Comparison of ENCODE assay signal across 8 cellular contexts in genomic region chr5:176818391-176819098, GRCh38. TPM values are rescaled to one million over a fixed set of nuclear protein-coding genes. Genes with fewer than 3 reads are reported as not detected.
DNase-seq lines count a peak whose midpoint lies in the region; ATAC-seq and TF ChIP-seq lines count a peak whose summit lies in the region.
"Had no signal": no experiment of that assay in that cellular context is flagged by ENCODE, and none has a peak within 500 bp of the region (broad histone marks: within the 10 kb centered on the region; RNA-seq: fewer than 3 reads in every experiment).

No MANE protein-coding gene starts in this region.

- H3K4me3 ChIP-seq in mucosa of descending colon = no peak overlapping the region

- no peak for TF ChIP-seq CTCF in mucosa of descending colon (IDR thresholded peaks at IDR 0.05)

- intact Hi-C loops in mucosa of descending colon (cut with DNase I, micrococcal nuclease) = no loop called here

- H3K36me3 ChIP-seq in mucosa of descending colon (ENCODE audit: low read depth) = no peaks in the 10 kb centered on the region

- ATAC-seq in GM18502 (IDR thresholded peaks at IDR 0.05; ENCODE audit: poor library complexity, unreplicated experiment) = peak; percentile 40
- ATAC-seq in GM21619 (IDR thresholded peaks at IDR 0.05; ENCODE audit: unreplicated experiment) = peak; percentile 64
- ATAC-seq in mucosa of descending colon = peak; percentile 10
- ATAC-seq in HG03520 (IDR thresholded peaks at IDR 0.05; ENCODE audit: unreplicated experiment) = no peak

- peaks cover 5% of the 10 kb centered on the region for H3K4me1 ChIP-seq in mucosa of descending colon (ENCODE audit: low read depth)

- DNase-seq in SW480 (ENCODE audit: low spot score) = peak; percentile 94
- peak in 1 of 3 donors; percentile 8 for DNase-seq in mucosa of descending colon
- no peak for DNase-seq in activated effector memory CD4-positive, alpha-beta T cell treated with Interleukin-2 at 50 U/mL for 16 hours
- no peak for DNase-seq in NAMALWA (ENCODE audit: low spot score)

- H3K9me3 ChIP-seq in mucosa of descending colon = no peaks in the 10 kb centered on the region

RNA-seq across cellular contexts. Expression of gene UNC5A, which starts 8.2 kb away (rescaled TPM):
- total RNA-seq in mucosa of descending colon = under 1 TPM in 2 of 3 donors, not detected in 1; 0.07 to 0.16 TPM
- total RNA-seq: NCI-H460 had no signal
